Comparison of ENCODE assay signal across 31 cellular contexts in genomic region chr6:51203504-51203903, GRCh38.
"Had no signal": no experiment of that assay in that cellular context is flagged by ENCODE, and none has a peak within 500 bp of the region (broad histone marks: within the 10 kb centered on the region; RNA-seq: fewer than 3 reads in every experiment).

No MANE protein-coding gene starts in this region.

- DNase-seq: activated CD4-positive, alpha-beta memory T cell treated with anti-CD3 and anti-CD28 coated beads, Interleukin-2, amount 10 ng/mL, durations not matched to agents 7 days and 5 days; activated CD4-positive, alpha-beta T cell treated with anti-CD3 and anti-CD28 coated beads for 1 hour; activated CD4-positive, alpha-beta T cell treated with anti-CD3 and anti-CD28 coated beads for 48 hours; activated CD4-positive, CD25-positive, alpha-beta regulatory T cell; activated CD8-positive, alpha-beta memory T cell treated with anti-CD3 and anti-CD28 coated beads for 24 hours; activated CD8-positive, alpha-beta memory T cell treated with anti-CD3 and anti-CD28 coated beads, Interleukin-2, amount 10 ng/mL, durations not matched to agents 7 days and 5 days; activated CD8-positive, alpha-beta memory T cell treated with anti-CD3 and anti-CD28 coated beads, Interleukin-2, amount 50 U/mL, for 48 hours; activated effector memory CD4-positive, alpha-beta T cell treated with Interleukin-2 at 50 U/mL for 16 hours; activated naive CD4-positive, alpha-beta T cell treated with anti-CD3 and anti-CD28 coated beads, Interleukin-2, amount 10 ng/mL, durations not matched to agents 7 days and 5 days; activated naive CD8-positive, alpha-beta T cell treated with anti-CD3 and anti-CD28 coated beads, Interleukin-2, amount 50 U/mL, for 24 hours; activated T-cell treated with anti-CD3 and anti-CD28 coated beads, Interleukin-2, amount 50 U/mL, for 48 hours; anterior cingulate cortex; central memory CD4-positive, alpha-beta T cell; NCI-H1092 treated with DMSO at 0.1 percent for 48 hours; NCI-H1417; NCI-H146; NCI-H187 treated with DMSO at 0.1 percent for 48 hours; NCI-H2081; NCI-H226; NCI-H446 treated with DMSO at 0.1 percent for 48 hours; NCI-H524 treated with DMSO at 0.1 percent for 48 hours; PC-9; SIG-M5; WERI-Rb-1 had no signal

- H3K27me3 Mint-ChIP-seq: activated CD4-positive, alpha-beta memory T cell treated with anti-CD3 and anti-CD28 coated beads, Interleukin-2, amount 10 ng/mL, durations not matched to agents 7 days and 5 days; activated CD8-positive, alpha-beta memory T cell treated with anti-CD3 and anti-CD28 coated beads, Interleukin-2, amount 10 ng/mL, durations not matched to agents 7 days and 5 days; activated naive CD4-positive, alpha-beta T cell treated with anti-CD3 and anti-CD28 coated beads, Interleukin-2, amount 10 ng/mL, durations not matched to agents 7 days and 5 days; activated naive CD8-positive, alpha-beta T cell; activated naive CD8-positive, alpha-beta T cell treated with anti-CD3 and anti-CD28 coated beads, Interleukin-2, amount 50 U/mL, for 24 hours; brain had no signal

- H3K36me3 Mint-ChIP-seq: activated CD8-positive, alpha-beta memory T cell treated with anti-CD3 and anti-CD28 coated beads, Interleukin-2, amount 10 ng/mL, durations not matched to agents 7 days and 5 days; activated naive CD4-positive, alpha-beta T cell treated with anti-CD3 and anti-CD28 coated beads, Interleukin-2, amount 10 ng/mL, durations not matched to agents 7 days and 5 days; activated naive CD8-positive, alpha-beta T cell; brain had no signal

- ATAC-seq: activated CD8-positive, alpha-beta memory T cell treated with anti-CD3 and anti-CD28 coated beads, Interleukin-2, amount 10 ng/mL, durations not matched to agents 7 days and 5 days; activated naive CD8-positive, alpha-beta T cell treated with anti-CD3 and anti-CD28 coated beads, Interleukin-2, amount 50 U/mL, for 24 hours; Right ventricle myocardium inferior had no signal

- H3K27ac ChIP-seq: KMS-11, PC-9, RWPE1, WERI-Rb-1 had no signal

- H3K9ac ChIP-seq: KMS-11 had no signal

- H2AFZ ChIP-seq: PC-9 had no signal

- H3K4me2 ChIP-seq: KMS-11, PC-9 had no signal

- H3K36me3 ChIP-seq: WERI-Rb-1 had no signal

- H3K27ac Mint-ChIP-seq: activated CD4-positive, alpha-beta memory T cell treated with anti-CD3 and anti-CD28 coated beads, Interleukin-2, amount 10 ng/mL, durations not matched to agents 7 days and 5 days; activated CD8-positive, alpha-beta memory T cell treated with anti-CD3 and anti-CD28 coated beads, Interleukin-2, amount 10 ng/mL, durations not matched to agents 7 days and 5 days; activated naive CD4-positive, alpha-beta T cell treated with anti-CD3 and anti-CD28 coated beads, Interleukin-2, amount 10 ng/mL, durations not matched to agents 7 days and 5 days; activated naive CD8-positive, alpha-beta T cell; activated naive CD8-positive, alpha-beta T cell treated with anti-CD3 and anti-CD28 coated beads, Interleukin-2, amount 50 U/mL, for 24 hours; brain; T-helper 1 cell treated with Interleukin-12 subunit alpha and Interleukin-12 subunit beta and Interleukin-4 antibody, amounts not matched to agents 30 μg/mL and 1 μg/mL, for 36 hours; T-helper 2 cell treated with Interferon-gamma antibody and Interleukin-4, amounts not matched to agents 5 μg/mL and 100 μg/mL, for 36 hours had no signal

- H3K4me3 Mint-ChIP-seq: activated CD4-positive, alpha-beta memory T cell treated with anti-CD3 and anti-CD28 coated beads, Interleukin-2, amount 10 ng/mL, durations not matched to agents 7 days and 5 days; activated CD8-positive, alpha-beta memory T cell treated with anti-CD3 and anti-CD28 coated beads, Interleukin-2, amount 10 ng/mL, durations not matched to agents 7 days and 5 days; activated naive CD4-positive, alpha-beta T cell treated with anti-CD3 and anti-CD28 coated beads, Interleukin-2, amount 10 ng/mL, durations not matched to agents 7 days and 5 days; activated naive CD8-positive, alpha-beta T cell; activated naive CD8-positive, alpha-beta T cell treated with anti-CD3 and anti-CD28 coated beads, Interleukin-2, amount 50 U/mL, for 24 hours; brain; T-helper 1 cell treated with Interleukin-12 subunit alpha and Interleukin-12 subunit beta and Interleukin-4 antibody, amounts not matched to agents 30 μg/mL and 1 μg/mL, for 36 hours; T-helper 2 cell treated with Interferon-gamma antibody and Interleukin-4, amounts not matched to agents 5 μg/mL and 100 μg/mL, for 36 hours had no signal

- H3K4me3 ChIP-seq: PC-9 had no signal

- H3K9me3 Mint-ChIP-seq: activated CD4-positive, alpha-beta memory T cell treated with anti-CD3 and anti-CD28 coated beads, Interleukin-2, amount 10 ng/mL, durations not matched to agents 7 days and 5 days; activated naive CD4-positive, alpha-beta T cell treated with anti-CD3 and anti-CD28 coated beads, Interleukin-2, amount 10 ng/mL, durations not matched to agents 7 days and 5 days; activated naive CD8-positive, alpha-beta T cell treated with anti-CD3 and anti-CD28 coated beads, Interleukin-2, amount 50 U/mL, for 24 hours; T-helper 1 cell treated with Interleukin-12 subunit alpha and Interleukin-12 subunit beta and Interleukin-4 antibody, amounts not matched to agents 30 μg/mL and 1 μg/mL, for 36 hours; T-helper 2 cell treated with Interferon-gamma antibody and Interleukin-4, amounts not matched to agents 5 μg/mL and 100 μg/mL, for 36 hours had no signal

- H3K4me1 Mint-ChIP-seq: activated CD4-positive, alpha-beta memory T cell treated with anti-CD3 and anti-CD28 coated beads, Interleukin-2, amount 10 ng/mL, durations not matched to agents 7 days and 5 days; activated CD8-positive, alpha-beta memory T cell treated with anti-CD3 and anti-CD28 coated beads, Interleukin-2, amount 10 ng/mL, durations not matched to agents 7 days and 5 days; activated naive CD4-positive, alpha-beta T cell treated with anti-CD3 and anti-CD28 coated beads, Interleukin-2, amount 10 ng/mL, durations not matched to agents 7 days and 5 days; activated naive CD8-positive, alpha-beta T cell treated with anti-CD3 and anti-CD28 coated beads, Interleukin-2, amount 50 U/mL, for 24 hours had no signal
